ENCODE assay signal across 1 cellular context in genomic region chr13:101019126-101019525, GRCh38.
TF ChIP-seq lines count a peak whose summit lies in the region.

No MANE protein-coding gene starts in this region.

TF ChIP-seq in SK-N-SH treated with all-trans-retinoic acid at 6 μM for 48 hours, 23 proteins besides CTCF, POLR2A, EP300 and RAD21 (continued from another document):
- TF ChIP-seq PATZ1 (CRISPR knock-in tag; IDR thresholded peaks at IDR 0.05; ENCODE audit: borderline replicate concordance) (no peak), ESRRG (CRISPR knock-in tag; IDR thresholded peaks at IDR 0.05) (no peak), TCF4 (CRISPR knock-in tag; IDR thresholded peaks at IDR 0.05; ENCODE audit: borderline replicate concordance) (no peak), SNAI2 (CRISPR knock-in tag; IDR thresholded peaks at IDR 0.05) (no peak), ZNF70 (CRISPR knock-in tag; IDR thresholded peaks at IDR 0.05) (no peak), CSDC2 (CRISPR knock-in tag; IDR thresholded peaks at IDR 0.05) (no peak), TSHZ2 (CRISPR knock-in tag; IDR thresholded peaks at IDR 0.05) (no peak)
